Comparison of ENCODE assay signal across 18 cellular contexts in genomic region chr1:111987502-111987901, GRCh38. TPM values are rescaled to one million over a fixed set of nuclear protein-coding genes. Genes with fewer than 3 reads are reported as not detected.
DNase-seq lines count a peak whose midpoint lies in the region; ATAC-seq and TF ChIP-seq lines count a peak whose summit lies in the region.
"Had no signal": no experiment of that assay in that cellular context is flagged by ENCODE, and none has a peak within 500 bp of the region (broad histone marks: within the 10 kb centered on the region; RNA-seq: fewer than 3 reads in every experiment).

No MANE protein-coding gene starts in this region.

- ATAC-seq in Right ventricle myocardium inferior (peak; percentile 67), left ventricle myocardium superior (peak; percentile 56)
- ATAC-seq: Panc1 had no signal

- DNase-seq in Right ventricle myocardium inferior (ENCODE audit: missing footprints) (peak; percentile 70), cardiac septum (ENCODE audit: low spot score) (no peak), left ventricle myocardium superior (peak; percentile 74), sigmoid colon (no peak), lower leg skin (ENCODE audit: low spot score in 2 of 2) (no peak), T-helper 9 cell (no peak), AML-193 (lab: John Stamatoyannopoulos, UW) (no peak)
- DNase-seq in effector CD4-positive, alpha-beta T cell, result no peak
- DNase-seq: 8988T, HCEC 1CT, Karpas-422, NCI-H1105 treated with DMSO at 0.1 percent for 48 hours, NCI-H187, NCI-H446, NCI-H748 treated with DMSO at 0.1 percent for 48 hours had no signal

- H3K36me3 ChIP-seq in sigmoid colon, result peaks cover 0 to 1% (median under 1%) of the 10 kb centered on the region in 4 donors
- H3K36me3 ChIP-seq: BLaER1 treated with 17β-estradiol and CSF1 and Interleukin-3, amounts not matched to agents 10 nM and 100 nM had no signal

- peak overlapping the region; percentile 12 to 86 (median 82) for H3K27ac ChIP-seq in sigmoid colon
- H3K27ac ChIP-seq: BLaER1 treated with 17β-estradiol and CSF1 and Interleukin-3, amounts not matched to agents 10 nM and 100 nM had no signal

- intact Hi-C loops in Right ventricle myocardium inferior (cut with DNase I) (loop anchor here (5.0 kb wide), 3 partner anchors 40 to 130 kb away; no protein-coding TSS in a partner anchor), cardiac septum (cut with DNase I) (loop anchor here (2.0 to 5.0 kb wide), 2 partner anchors 39 to 70 kb away; no protein-coding TSS in a partner anchor), left ventricle myocardium superior (cut with micrococcal nuclease) (no loop called here), sigmoid colon (cut with DNase I) (no loop called here), lower leg skin (cut with DNase I; ENCODE audit: low total_unique reads) (no loop called here)

- peaks cover 0 to 52% (median 42%) of the 10 kb centered on the region in 4 donors for H3K4me1 ChIP-seq in sigmoid colon

- TF ChIP-seq CTCF in sigmoid colon (IDR thresholded peaks at IDR 0.05), result no peak
- no peak for TF ChIP-seq CTCF in lower leg skin (IDR thresholded peaks at IDR 0.05)

- H3K4me3 ChIP-seq in sigmoid colon, result no peak overlapping the region
- no peak overlapping the region for H3K4me3 ChIP-seq in lower leg skin (ENCODE audit: low read depth, poor library complexity, severe bottlenecking)
- H3K4me3 ChIP-seq: BLaER1 treated with 17β-estradiol and CSF1 and Interleukin-3, amounts not matched to agents 10 nM and 100 nM had no signal

- no peak for TF ChIP-seq EP300 in sigmoid colon (IDR thresholded peaks at IDR 0.05)

- TF ChIP-seq POLR2A in sigmoid colon (IDR thresholded peaks at IDR 0.05) (no peak), lower leg skin (IDR thresholded peaks at IDR 0.05) (no peak)

- H3K9me3 ChIP-seq in sigmoid colon, result no peaks in the 10 kb centered on the region
- H3K9me3 ChIP-seq: BLaER1 treated with 17β-estradiol and CSF1 and Interleukin-3, amounts not matched to agents 10 nM and 100 nM had no signal

- H3K27me3 ChIP-seq in sigmoid colon, result no peaks in the 10 kb centered on the region

- WGBS in sigmoid colon, 2 donors, result 80 to 90% methylated on average over 4 of the region's 4 CpGs
- 69 to 70% methylated on average over 4 of the region's 4 CpGs for WGBS in lower leg skin, 2 donors

RNA-seq across cellular contexts. Expression of gene KCND3, which starts 2.0 kb away (rescaled TPM):
- total RNA-seq in Right ventricle myocardium inferior, result 20.7 TPM
- 14.2 TPM for total RNA-seq in cardiac septum
- total RNA-seq in left ventricle myocardium superior, result 19.8 TPM
- 10 to 100 TPM in 3 of 4 donors, 1 to 10 TPM in 1; 5.9 to 18.3 (median 13.8) TPM for total RNA-seq in sigmoid colon
- polyA plus RNA-seq in sigmoid colon, result 1 to 10 TPM in 1 of 3 donors, under 1 TPM in 2; 0.23 to 4.5 (median 0.60) TPM
- total RNA-seq in lower leg skin, result 10 to 100 TPM in 2 of 4 donors, 1 to 10 TPM in 2; 7.4 to 20.4 (median 9.8) TPM
- total RNA-seq: Daoy had no signal

Comparison
In these comparisons a context has a peak if more than half of its experiments do, and no peak if none do; other contexts are left out.
1. DNase-seq: peak in Right ventricle myocardium inferior (single experiment) and left ventricle myocardium superior (single experiment); none in cardiac septum (single experiment), sigmoid colon (single experiment), effector CD4-positive, alpha-beta T cell (single experiment), lower leg skin (0 of 2), T-helper 9 cell (single experiment) and AML-193 (0 of 2).
2. intact Hi-C loops: an anchor here in Right ventricle myocardium inferior (5.0 kb wide) and cardiac septum (2.0 to 5.0 kb wide); none called in left ventricle myocardium superior, sigmoid colon and lower leg skin.